ENCODE assay signal across 1 cellular context in genomic region chr6:107867302-107867615, GRCh38.
TF ChIP-seq lines count a peak whose summit lies in the region.

No MANE protein-coding gene starts in this region.

TF ChIP-seq in K562, 482 proteins besides CTCF, POLR2A, EP300 and RAD21:
- TF ChIP-seq TFE3 (CRISPR knock-in tag; IDR thresholded peaks at IDR 0.05) (no peak), POLR2B (IDR thresholded peaks at IDR 0.05; ENCODE audit: low read depth, partially characterized antibody) (peak; percentile 46), NR2C1 (IDR thresholded peaks at IDR 0.05) (no peak), NR2C1 (tag; IDR thresholded peaks at IDR 0.05) (no peak), POLR2G (IDR thresholded peaks at IDR 0.05; ENCODE audit: low read depth, low read length) (no peak), NONO (IDR thresholded peaks at IDR 0.05; ENCODE audit: low read depth in 2 of 2, low read length in 1 of 2) (no peak), SMARCA4 (IDR thresholded peaks at IDR 0.05) (no peak)
